ENCODE assay signal across 8 cellular contexts in genomic region chr11:48001438-48002021, GRCh38. TPM values are rescaled to one million over a fixed set of nuclear protein-coding genes. Genes with fewer than 3 reads are reported as not detected.
A peak's percentile ranks its signal among the peaks of the same experiment; 100 is the strongest.
DNase-seq lines count a peak whose midpoint lies in the region; ATAC-seq lines count a peak whose summit lies in the region.

No MANE protein-coding gene starts in this region.

- peak; percentile 52 for ATAC-seq in GM21723 (IDR thresholded peaks at IDR 0.05; ENCODE audit: unreplicated experiment)

- DNase-seq in DMS 273 (lab: John Stamatoyannopoulos, UW; ENCODE audit: unreplicated experiment), result peak; percentile 74
- peak; percentile 54 for DNase-seq in NCI-H2029 treated with DMSO at 0.1 percent for 48 hours (lab: John Stamatoyannopoulos, UW)
- peak; percentile 54 to 72 for DNase-seq in activated T-helper 1 cell treated with anti-CD3 and anti-CD28 coated beads, Interleukin-2, amount 50 U/mL, for 16 hours (ENCODE audit: low read depth in 1 of 2, low spot score in 1 of 2)
- DNase-seq in hepatic stellate cell (ENCODE audit: low spot score), result peak; percentile 63
- DNase-seq in stimulated activated CD8-positive, alpha-beta memory T cell treated with anti-CD3 and anti-CD28 coated beads, Interleukin-7, amount 100 ng/mL, for 4 hours (ENCODE audit: low read depth in 2 of 2), result peak; percentile 72 to 77
- DNase-seq in posterior vena cava (ENCODE audit: low spot score), result no peak
- DNase-seq in amygdala (lab: John Stamatoyannopoulos, UW), result no peak

- intact Hi-C loops in posterior vena cava (cut with DNase I), result no loop called here

RNA-seq across cellular contexts. Expression of gene PTPRJ, which starts 21.2 kb away (rescaled TPM):
- 10 to 100 TPM; 17.4 to 19.7 TPM for total RNA-seq in posterior vena cava

Comparison
In these comparisons a context has a peak if more than half of its experiments do, and no peak if none do; other contexts are left out.
1. DNase-seq: peak in DMS 273 (single experiment), NCI-H2029 treated with DMSO at 0.1 percent for 48 hours (single experiment), activated T-helper 1 cell treated with anti-CD3 and anti-CD28 coated beads, Interleukin-2, amount 50 U/mL, for 16 hours (2 of 2), hepatic stellate cell (single experiment) and stimulated activated CD8-positive, alpha-beta memory T cell treated with anti-CD3 and anti-CD28 coated beads, Interleukin-7, amount 100 ng/mL, for 4 hours (2 of 2); none in posterior vena cava (single experiment) and amygdala (0 of 56).